21 cellular contexts compared by ENCODE assay signal in the genomic region with DNA sequence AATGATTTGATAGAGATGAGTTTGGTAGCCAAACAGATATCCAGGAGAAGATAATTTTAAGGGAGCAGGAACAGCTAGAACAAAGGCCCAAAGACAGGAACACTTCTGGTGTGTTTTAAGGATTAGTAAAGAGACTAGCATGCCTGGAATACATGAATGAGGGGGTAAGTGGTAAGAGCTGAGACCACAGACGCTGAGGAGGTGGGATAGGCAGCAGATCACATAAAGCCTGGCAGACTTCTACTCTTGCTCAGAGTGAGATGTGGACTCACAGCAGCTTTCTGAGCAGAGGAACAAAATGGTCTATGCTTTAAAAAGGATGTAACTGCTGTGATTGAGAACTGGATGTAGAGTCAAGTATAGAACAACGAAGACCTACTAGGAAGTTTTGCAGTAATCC.
"Had no signal": no experiment of that assay in that cellular context is flagged by ENCODE, and none has a peak within 500 bp of the region (broad histone marks: within the 10 kb centered on the region; RNA-seq: fewer than 3 reads in every experiment).

No MANE protein-coding gene starts in this region.

- DNase-seq: activated B cell treated with CpG ODN at 0.5 μM for 24 hours; activated CD4-positive, alpha-beta T cell treated with anti-CD3 and anti-CD28 coated beads for 4 hours; activated CD4-positive, alpha-beta T cell treated with anti-CD3 and anti-CD28 coated beads, Interleukin-2, amount 50 U/mL, for 48 hours; activated CD8-positive, alpha-beta memory T cell treated with anti-CD3 and anti-CD28 coated beads, Interleukin-2, amount 50 U/mL, for 48 hours; activated naive CD4-positive, alpha-beta T cell treated with Interleukin-2 at 50 U/mL for 16 hours; activated naive CD8-positive, alpha-beta T cell treated with anti-CD3 and anti-CD28 coated beads for 36 hours; activated T-cell treated with anti-CD3 and anti-CD28 coated beads, Interleukin-2, amount 50 U/mL, for 48 hours; heart right ventricle; immature natural killer cell; left ventricle myocardium superior; mammary epithelial cell; occipital lobe; sigmoid colon; stimulated activated CD4-positive, alpha-beta T cell treated with anti-CD3 and anti-CD28 coated beads, Interleukin-2, amount 100 ng/mL, for 48 hours; stimulated activated CD8-positive, alpha-beta memory T cell treated with anti-CD3 and anti-CD28 coated beads, Interleukin-4, amount 100 ng/mL, for 48 hours; stimulated activated naive B cell treated with anti-CD40 and anti-IgM and Interleukin-4, amounts not matched to agents 10 μg/mL and 1 μg/mL and 100 μg/mL, for 72 hours; T-helper 9 cell; testis had no signal

- H3K36me3 ChIP-seq: breast epithelium, heart right ventricle, sigmoid colon had no signal

- H3K27ac ChIP-seq: breast epithelium, heart right ventricle, sigmoid colon, testis had no signal

- H3K27ac Mint-ChIP-seq: activated B cell treated with CpG ODN at 0.5 μM for 24 hours; activated naive CD8-positive, alpha-beta T cell treated with anti-CD3 and anti-CD28 coated beads for 36 hours; immature natural killer cell; nephron; stimulated activated naive B cell treated with anti-CD40 and anti-IgM and Interleukin-4, amounts not matched to agents 10 μg/mL and 1 μg/mL and 100 μg/mL, for 72 hours; type B pancreatic cell had no signal

- H3K9me3 ChIP-seq: breast epithelium, heart right ventricle, sigmoid colon, testis had no signal

- H3K4me1 ChIP-seq: breast epithelium, heart right ventricle, sigmoid colon, testis had no signal

- H3K4me1 Mint-ChIP-seq: activated B cell treated with CpG ODN at 0.5 μM for 24 hours; activated naive CD8-positive, alpha-beta T cell treated with anti-CD3 and anti-CD28 coated beads for 36 hours; immature natural killer cell; nephron; stimulated activated naive B cell treated with anti-CD40 and anti-IgM and Interleukin-4, amounts not matched to agents 10 μg/mL and 1 μg/mL and 100 μg/mL, for 72 hours had no signal

- H3K9me3 Mint-ChIP-seq: activated B cell treated with CpG ODN at 0.5 μM for 24 hours; activated naive CD8-positive, alpha-beta T cell treated with anti-CD3 and anti-CD28 coated beads for 36 hours; nephron; stimulated activated naive B cell treated with anti-CD40 and anti-IgM and Interleukin-4, amounts not matched to agents 10 μg/mL and 1 μg/mL and 100 μg/mL, for 72 hours; type B pancreatic cell had no signal

- H3K4me3 Mint-ChIP-seq: activated B cell treated with CpG ODN at 0.5 μM for 24 hours; activated naive CD8-positive, alpha-beta T cell treated with anti-CD3 and anti-CD28 coated beads for 36 hours; immature natural killer cell; nephron; stimulated activated naive B cell treated with anti-CD40 and anti-IgM and Interleukin-4, amounts not matched to agents 10 μg/mL and 1 μg/mL and 100 μg/mL, for 72 hours; type B pancreatic cell had no signal

- H3K27me3 ChIP-seq: breast epithelium, heart right ventricle, sigmoid colon, testis had no signal

- H3K36me3 Mint-ChIP-seq: activated naive CD8-positive, alpha-beta T cell treated with anti-CD3 and anti-CD28 coated beads for 36 hours; immature natural killer cell; stimulated activated naive B cell treated with anti-CD40 and anti-IgM and Interleukin-4, amounts not matched to agents 10 μg/mL and 1 μg/mL and 100 μg/mL, for 72 hours had no signal

- ATAC-seq: heart right ventricle; left ventricle myocardium superior; stimulated activated naive B cell treated with anti-CD40 and anti-IgM and Interleukin-4, amounts not matched to agents 10 μg/mL and 1 μg/mL and 100 μg/mL, for 72 hours had no signal

- H3K27me3 Mint-ChIP-seq: activated B cell treated with CpG ODN at 0.5 μM for 24 hours; activated naive CD8-positive, alpha-beta T cell treated with anti-CD3 and anti-CD28 coated beads for 36 hours; stimulated activated naive B cell treated with anti-CD40 and anti-IgM and Interleukin-4, amounts not matched to agents 10 μg/mL and 1 μg/mL and 100 μg/mL, for 72 hours; type B pancreatic cell had no signal

- H3K4me3 ChIP-seq: breast epithelium, heart right ventricle, sigmoid colon, testis had no signal
